ENCODE assay signal across 9 cellular contexts in the genomic region with DNA sequence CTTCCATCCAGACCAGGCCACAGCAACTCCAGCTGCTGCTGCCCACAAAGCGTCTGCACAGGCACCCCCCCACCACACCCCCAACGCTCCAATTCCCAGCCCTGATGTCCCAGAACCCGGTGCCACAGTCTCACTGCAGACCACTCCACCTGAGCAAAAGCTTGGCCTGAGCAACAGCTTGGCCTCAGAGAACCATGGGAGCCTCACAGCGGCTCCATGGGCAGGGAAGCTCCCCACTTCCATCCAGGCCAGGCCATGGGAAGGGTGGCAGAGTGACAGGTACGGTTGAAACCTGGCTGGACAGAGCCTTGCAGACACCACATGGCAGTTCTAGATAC. TPM values are rescaled to one million over a fixed set of nuclear protein-coding genes. Genes with fewer than 3 reads are reported as not detected.
DNase-seq lines count a peak whose midpoint lies in the region; ATAC-seq and TF ChIP-seq lines count a peak whose summit lies in the region.
"Had no signal": no experiment of that assay in that cellular context is flagged by ENCODE, and none has a peak within 500 bp of the region (broad histone marks: within the 10 kb centered on the region; RNA-seq: fewer than 3 reads in every experiment).

No MANE protein-coding gene starts in this region.

- intact Hi-C loops in adrenal gland (cut with DNase I): no loop called here

- H3K4me3 ChIP-seq in adrenal gland (no peak overlapping the region), muscle layer of duodenum (ENCODE audit: low read depth in 1 of 2, low read length in 2 of 2) (peak overlapping the region in 1 of 2 donors; percentile 42)

- H3K36me3 Mint-ChIP-seq in activated T-cell treated with anti-CD3 and anti-CD28 coated beads, Interleukin-2, amount 50 U/mL, for 4 hours (ENCODE audit: insufficient read depth): no peaks in the 10 kb centered on the region
- H3K36me3 Mint-ChIP-seq: CD8-positive, alpha-beta memory T cell had no signal

- H3K4me3 Mint-ChIP-seq in activated T-cell treated with anti-CD3 and anti-CD28 coated beads, Interleukin-2, amount 50 U/mL, for 4 hours: no peak overlapping the region
- H3K4me3 Mint-ChIP-seq: CD8-positive, alpha-beta memory T cell had no signal

- peaks cover 53 to 63% of the 10 kb centered on the region in 2 donors for H3K4me1 ChIP-seq in adrenal gland (replicated peaks in 1 of 2)
- peaks cover 14 to 49% of the 10 kb centered on the region in 2 donors for H3K4me1 ChIP-seq in muscle layer of duodenum (ENCODE audit: control insufficient read depth in 1 of 2, insufficient read depth in 2 of 2, low read length in 2 of 2)

- H3K36me3 ChIP-seq in adrenal gland (replicated peaks in 1 of 2) (peaks cover 0 to 14% of the 10 kb centered on the region in 2 donors), muscle layer of duodenum (ENCODE audit: control insufficient read depth in 1 of 2, insufficient read depth in 2 of 2, low read length in 2 of 2) (peaks cover 9 to 15% of the 10 kb centered on the region in 2 donors)

- TF ChIP-seq POLR2A in adrenal gland (IDR thresholded peaks at IDR 0.05): no peak

- no peaks in the 10 kb centered on the region for H3K9me3 ChIP-seq in adrenal gland (replicated peaks in 1 of 3)
- no peaks in the 10 kb centered on the region for H3K9me3 ChIP-seq in muscle layer of duodenum (ENCODE audit: control insufficient read depth in 1 of 2, low read length in 2 of 2)

- TF ChIP-seq CTCF in C4-2B (conservative IDR thresholded peaks at IDR 0.05) (no peak), adrenal gland (IDR thresholded peaks at IDR 0.05) (no peak)

- WGBS in adrenal gland, 4 donors: 49 to 57% (median 53%) methylated on average over 4 to 5 of the region's 5 CpGs

- no peaks in the 10 kb centered on the region for H3K9me3 Mint-ChIP-seq in activated T-cell treated with anti-CD3 and anti-CD28 coated beads, Interleukin-2, amount 50 U/mL, for 4 hours

- H3K27ac ChIP-seq in C4-2B: peak overlapping the region; percentile 14; the same call in 1 of the 2 replicates
- H3K27ac ChIP-seq in adrenal gland: peak overlapping the region in 4 of 5 donors; percentile 37 to 91 (median 59)
- H3K27ac ChIP-seq in muscle layer of duodenum (ENCODE audit: low read length): peak overlapping the region; percentile 56

- peaks cover 5% of the 10 kb centered on the region for H3K4me1 Mint-ChIP-seq in activated T-cell treated with anti-CD3 and anti-CD28 coated beads, Interleukin-2, amount 50 U/mL, for 4 hours (ENCODE audit: low read depth)

- ATAC-seq in HG03196 (IDR thresholded peaks at IDR 0.05; ENCODE audit: unreplicated experiment) (no peak), GM21423 (IDR thresholded peaks at IDR 0.05; ENCODE audit: unreplicated experiment) (no peak)
- ATAC-seq in activated T-cell treated with anti-CD3 and anti-CD28 coated beads, Interleukin-2, amount 50 U/mL, for 4 hours: no peak

- peaks cover 27% of the 10 kb centered on the region for H3K27me3 Mint-ChIP-seq in activated T-cell treated with anti-CD3 and anti-CD28 coated beads, Interleukin-2, amount 50 U/mL, for 4 hours (ENCODE audit: low read depth)

- DNase-seq in adrenal gland: no peak
- DNase-seq in activated T-cell treated with anti-CD3 and anti-CD28 coated beads, Interleukin-2, amount 50 U/mL, for 4 hours: no peak
- DNase-seq: cerebellar nuclear complex, NCI-H2171 treated with DMSO at 0.1 percent for 48 hours had no signal

- no peaks in the 10 kb centered on the region for H3K27me3 ChIP-seq in adrenal gland
- no peaks in the 10 kb centered on the region for H3K27me3 ChIP-seq in muscle layer of duodenum (ENCODE audit: low read depth, low read length)

RNA-seq across cellular contexts. Expression of gene PLXNB2, which starts 13.2 kb away (rescaled TPM):
- total RNA-seq in adrenal gland: 100 to 1,000 TPM; 118 to 412 (median 329) TPM
- 100 to 1,000 TPM in 2 of 3 donors, 10 to 100 TPM in 1; 38.1 to 431 (median 268) TPM for polyA plus RNA-seq in adrenal gland
- total RNA-seq in activated T-cell treated with anti-CD3 and anti-CD28 coated beads, Interleukin-2, amount 50 U/mL, for 4 hours: 1 to 10 TPM; 4.0 to 4.8 (median 4.7) TPM

RNA-seq across cellular contexts. Expression of gene MAPK11, which starts 24.1 kb away (rescaled TPM):
- total RNA-seq in adrenal gland: 1 to 10 TPM; 4.7 to 9.3 (median 6.7) TPM
- 10 to 100 TPM in 2 of 3 donors, 1 to 10 TPM in 1; 2.0 to 29.5 (median 25.1) TPM for polyA plus RNA-seq in adrenal gland
- 10 to 100 TPM in 1 of 3 donors, 1 to 10 TPM in 2; 9.4 to 10.1 (median 9.8) TPM for total RNA-seq in activated T-cell treated with anti-CD3 and anti-CD28 coated beads, Interleukin-2, amount 50 U/mL, for 4 hours

RNA-seq across cellular contexts. Expression of gene DENND6B, which starts 32.5 kb away (rescaled TPM):
- 10 to 100 TPM in 2 of 8 donors, 1 to 10 TPM in 6; 4.5 to 16.9 (median 8.9) TPM for total RNA-seq in adrenal gland
- polyA plus RNA-seq in adrenal gland: 10 to 100 TPM in 2 of 3 donors, 1 to 10 TPM in 1; 2.5 to 32.7 (median 21.7) TPM
- 1 to 10 TPM; 1.0 to 1.6 (median 1.3) TPM for total RNA-seq in activated T-cell treated with anti-CD3 and anti-CD28 coated beads, Interleukin-2, amount 50 U/mL, for 4 hours

RNA-seq across cellular contexts. Expression of gene MAPK12, which starts 32.8 kb away (rescaled TPM):
- total RNA-seq in adrenal gland: 1 to 10 TPM; 3.1 to 6.8 (median 5.4) TPM
- 10 to 100 TPM in 2 of 3 donors, 1 to 10 TPM in 1; 1.7 to 17.1 (median 13.9) TPM for polyA plus RNA-seq in adrenal gland
- total RNA-seq in activated T-cell treated with anti-CD3 and anti-CD28 coated beads, Interleukin-2, amount 50 U/mL, for 4 hours: 1 to 10 TPM; 3.3 to 4.3 (median 3.9) TPM

RNA-seq across cellular contexts. Expression of gene HDAC10, which starts 43.2 kb away (rescaled TPM):
- total RNA-seq in adrenal gland: 10 to 100 TPM; 13.9 to 72.1 (median 41.5) TPM
- polyA plus RNA-seq in adrenal gland: 100 to 1,000 TPM in 1 of 3 donors, 10 to 100 TPM in 1, 1 to 10 TPM in 1; 2.0 to 179 (median 79.3) TPM
- total RNA-seq in activated T-cell treated with anti-CD3 and anti-CD28 coated beads, Interleukin-2, amount 50 U/mL, for 4 hours: 10 to 100 TPM; 45.1 to 50.6 (median 48.2) TPM

Comparison
In these comparisons a context has a peak if more than half of its experiments do, and no peak if none do; other contexts are left out.
1. RNA of gene PLXNB2, which starts 13.2 kb away (total RNA-seq): 118 to 412 TPM in adrenal gland; 4.0 to 4.8 TPM in activated T-cell treated with anti-CD3 and anti-CD28 coated beads, Interleukin-2, amount 50 U/mL, for 4 hours; every median in the first group is over 10 times any median in the second.
2. Peak in every context shown above with its lines, with median percentiles within 50 percentile points of each other: H3K27ac ChIP-seq.